1 cellular context compared by ENCODE assay signal in genomic region chr2:211373203-211373602, GRCh38.
TF ChIP-seq lines count a peak whose summit lies in the region.

No MANE protein-coding gene starts in this region.

TF ChIP-seq in SK-N-SH, 30 proteins besides CTCF, POLR2A, EP300 and RAD21 (continued from another document):
- TF ChIP-seq, protein P1, sequence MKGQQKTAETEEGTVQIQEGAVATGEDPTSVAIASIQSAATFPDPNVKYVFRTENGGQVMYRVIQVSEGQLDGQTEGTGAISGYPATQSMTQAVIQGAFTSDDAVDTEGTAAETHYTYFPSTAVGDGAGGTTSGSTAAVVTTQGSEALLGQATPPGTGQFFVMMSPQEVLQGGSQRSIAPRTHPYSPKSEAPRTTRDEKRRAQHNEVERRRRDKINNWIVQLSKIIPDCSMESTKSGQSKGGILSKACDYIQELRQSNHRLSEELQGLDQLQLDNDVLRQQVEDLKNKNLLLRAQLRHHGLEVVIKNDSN (IDR thresholded peaks at IDR 0.05; ENCODE audit: borderline replicate concordance, low read depth), result no peak
- TF ChIP-seq SMC3 (IDR thresholded peaks at IDR 0.05; ENCODE audit: low read depth, low read length) (no peak), GABPA (IDR thresholded peaks at IDR 0.05; ENCODE audit: low read depth) (no peak), SIN3A (IDR thresholded peaks at IDR 0.05; ENCODE audit: borderline replicate concordance, low read depth, low read length) (no peak), GATA2 (CRISPR knock-in tag; IDR thresholded peaks at IDR 0.05) (peak; percentile 94), RCOR1 (IDR thresholded peaks at IDR 0.05; ENCODE audit: low read length) (peak; percentile 79; the same call in 1 of the 2 replicates)
- TF ChIP-seq, protein P2, sequence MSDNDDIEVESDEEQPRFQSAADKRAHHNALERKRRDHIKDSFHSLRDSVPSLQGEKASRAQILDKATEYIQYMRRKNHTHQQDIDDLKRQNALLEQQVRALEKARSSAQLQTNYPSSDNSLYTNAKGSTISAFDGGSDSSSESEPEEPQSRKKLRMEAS (IDR thresholded peaks at IDR 0.05; ENCODE audit: low read depth), result no peak
